In the genomic region with DNA sequence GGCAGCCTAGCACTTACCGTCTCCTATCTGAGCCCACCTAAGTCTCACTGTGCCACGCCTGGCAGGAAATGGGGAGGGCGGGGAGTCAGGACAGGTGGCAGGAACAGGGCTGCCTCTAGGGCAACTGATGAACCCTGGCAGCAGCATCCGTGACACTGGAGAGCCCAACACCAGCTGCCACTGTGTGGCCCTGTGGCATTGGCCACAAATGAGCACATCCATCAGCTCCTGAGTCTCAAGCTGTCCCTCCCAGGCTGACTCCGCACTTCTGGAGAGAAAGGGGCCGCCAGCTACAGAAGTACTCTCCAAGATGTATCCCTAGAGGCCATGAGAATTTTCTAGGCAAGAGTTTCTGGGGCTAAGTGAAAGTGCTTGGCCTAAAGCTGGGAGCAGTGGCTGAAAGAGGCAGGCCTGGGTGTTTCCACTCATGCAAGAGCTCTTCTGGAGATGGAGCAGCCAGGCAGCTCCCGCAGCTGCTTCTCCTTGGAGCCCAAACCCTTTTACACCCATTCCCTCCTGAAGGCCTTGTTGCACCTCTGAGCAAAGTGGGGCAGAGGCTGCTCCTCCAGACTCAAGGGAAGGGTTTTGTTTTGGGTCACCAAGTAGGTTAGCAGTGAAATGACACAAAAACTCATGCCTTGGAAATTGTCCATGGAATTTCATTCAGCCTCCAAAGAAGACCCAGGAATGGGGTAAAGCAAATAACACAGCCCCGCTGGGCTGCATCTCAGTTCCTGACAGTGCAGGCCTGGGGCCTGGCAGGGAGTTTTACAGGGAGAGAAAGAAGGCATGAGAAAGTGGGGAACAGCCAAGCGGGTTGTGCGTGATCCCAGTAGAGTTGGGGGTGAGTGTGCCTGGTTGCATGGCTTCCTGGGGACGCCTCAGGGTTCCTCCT, we compare ENCODE assay signal across 20 cellular contexts. TPM values are rescaled to one million over a fixed set of nuclear protein-coding genes. Genes with fewer than 3 reads are reported as not detected.
DNase-seq lines count a peak whose midpoint lies in the region; ATAC-seq and TF ChIP-seq lines count a peak whose summit lies in the region.
"Had no signal": no experiment of that assay in that cellular context is flagged by ENCODE, and none has a peak within 500 bp of the region (broad histone marks: within the 10 kb centered on the region; RNA-seq: fewer than 3 reads in every experiment).

No MANE protein-coding gene starts in this region.

- no peaks in the 10 kb centered on the region for H3K36me3 Mint-ChIP-seq in nephron (ENCODE audit: low read depth)

- H3K4me3 ChIP-seq in fibroblast of mammary gland (ENCODE audit: control insufficient read depth, low read depth, low read length) (no peak overlapping the region), aorta (ENCODE audit: low read length in 2 of 2) (no peak overlapping the region)
- H3K4me3 ChIP-seq: spleen had no signal

- H3K27me3 ChIP-seq in aorta (ENCODE audit: control insufficient read depth in 1 of 2, insufficient read depth in 2 of 2, low read length in 1 of 2): no peaks in the 10 kb centered on the region
- H3K27me3 ChIP-seq: neutrophil, spleen had no signal

- peaks cover 69% of the 10 kb centered on the region for H3K4me1 Mint-ChIP-seq in nephron

- no peaks in the 10 kb centered on the region for H3K9me3 Mint-ChIP-seq in nephron
- H3K9me3 Mint-ChIP-seq: activated T-cell treated with anti-CD3 and anti-CD28 coated beads, Interleukin-2, amount 50 U/mL, for 72 hours; stimulated activated naive CD8-positive, alpha-beta T cell treated with anti-CD3 and anti-CD28 coated beads, Interleukin-15, amount 100 ng/mL, for 72 hours had no signal

- no peaks in the 10 kb centered on the region for H3K4me1 ChIP-seq in aorta (ENCODE audit: control insufficient read depth in 1 of 2, insufficient read depth in 2 of 2, low read length in 2 of 2)

- H3K27ac ChIP-seq in aorta (ENCODE audit: low read depth in 1 of 2, low read length in 2 of 2): no peak overlapping the region
- H3K27ac ChIP-seq: neutrophil had no signal

- no peaks in the 10 kb centered on the region for H3K36me3 ChIP-seq in aorta (ENCODE audit: control insufficient read depth in 1 of 2, insufficient read depth in 2 of 2, low read length in 1 of 2)
- H3K36me3 ChIP-seq: neutrophil had no signal

- no peaks in the 10 kb centered on the region for H3K27me3 Mint-ChIP-seq in nephron (ENCODE audit: low read depth)
- H3K27me3 Mint-ChIP-seq: stimulated activated naive CD8-positive, alpha-beta T cell treated with anti-CD3 and anti-CD28 coated beads, Interleukin-15, amount 100 ng/mL, for 72 hours had no signal

- ATAC-seq in Right ventricle myocardium superior (ENCODE audit: poor library complexity): no peak
- peak; percentile 36 for ATAC-seq in aorta (ENCODE audit: low FRiP score)
- ATAC-seq: activated T-cell treated with anti-CD3 and anti-CD28 coated beads, Interleukin-2, amount 50 U/mL, for 72 hours; left lobe of liver; SK-N-SH treated with all-trans-retinoic acid at 6 μM for 48 hours; stimulated activated naive CD8-positive, alpha-beta T cell treated with anti-CD3 and anti-CD28 coated beads, Interleukin-15, amount 100 ng/mL, for 72 hours had no signal

- peak overlapping the region; percentile 53 to 92 (median 88) for H3K27ac Mint-ChIP-seq in nephron
- H3K27ac Mint-ChIP-seq: activated T-cell treated with anti-CD3 and anti-CD28 coated beads, Interleukin-2, amount 50 U/mL, for 72 hours had no signal

- TF ChIP-seq CTCF in fibroblast of mammary gland (conservative IDR thresholded peaks at IDR 0.05; ENCODE audit: control insufficient read depth, insufficient read depth, low read depth, low read length): no peak
- no peak for TF ChIP-seq CTCF in nephron (IDR thresholded peaks at IDR 0.05; ENCODE audit: unreplicated experiment in 3 of 3)

- intact Hi-C loops in Right ventricle myocardium superior (cut with DNase I) (no loop called here), cardiac septum (cut with DNase I) (loop anchor here (2.0 to 5.0 kb wide), 2 partner anchors 39 to 88 kb away; a partner anchor contains a TSS), aorta (cut with DNase I) (loop anchor here in 1 of 2 donors (5.0 kb wide), 1 partner anchor 208 kb away; no protein-coding TSS in a partner anchor)

- no peaks in the 10 kb centered on the region for H3K9me3 ChIP-seq in aorta (ENCODE audit: control insufficient read depth, low read length)
- H3K9me3 ChIP-seq: neutrophil, spleen had no signal

- 65 to 76% methylated on average over 11 of the region's 11 CpGs for WGBS in aorta, 2 donors

- H3K4me3 Mint-ChIP-seq in nephron: peak overlapping the region in 1 of 3 experiments; percentile 26
- H3K4me3 Mint-ChIP-seq: activated T-cell treated with anti-CD3 and anti-CD28 coated beads, Interleukin-2, amount 50 U/mL, for 72 hours; stimulated activated naive CD8-positive, alpha-beta T cell treated with anti-CD3 and anti-CD28 coated beads, Interleukin-15, amount 100 ng/mL, for 72 hours had no signal

- peak; percentile 60 for DNase-seq in Right ventricle myocardium superior
- no peak for DNase-seq in cardiac septum (ENCODE audit: low spot score)
- peak; percentile 41 for DNase-seq in fibroblast of mammary gland (ENCODE audit: low read depth)
- DNase-seq in aorta: no peak
- no peak for DNase-seq in activated CD4-positive, alpha-beta T cell treated with anti-CD3 and anti-CD28 coated beads for 4 hours
- DNase-seq in SIG-M5 treated with dmso at 0.1 percent for 504 hours (lab: John Stamatoyannopoulos, UW; ENCODE audit: unreplicated experiment): no peak
- DNase-seq in SKM-1 (lab: John Stamatoyannopoulos, UW; ENCODE audit: unreplicated experiment): no peak
- DNase-seq: activated CD4-positive, alpha-beta T cell treated with anti-CD3 and anti-CD28 coated beads, Interleukin-2, amount 50 U/mL, for 48 hours; activated T-cell treated with anti-CD3 and anti-CD28 coated beads, Interleukin-2, amount 50 U/mL, for 72 hours; erythroblast; GF-D8; Karpas-422; NCI-H345; OCI-M1; spleen; stimulated activated naive CD8-positive, alpha-beta T cell treated with anti-CD3 and anti-CD28 coated beads, Interleukin-15, amount 100 ng/mL, for 72 hours had no signal

RNA-seq across cellular contexts. Expression of a gene that starts 25.8 kb away (rescaled TPM):
- total RNA-seq in Right ventricle myocardium superior (16.2 TPM), cardiac septum (16.8 TPM), aorta (10 to 100 TPM; 15.3 to 17.7 TPM)
- polyA plus RNA-seq in aorta: 10 to 100 TPM in 1 of 2 donors, 1 to 10 TPM in 1; 4.5 to 23.8 TPM

Comparison
In these comparisons a context has a peak if more than half of its experiments do, and no peak if none do; other contexts are left out.
1. DNase-seq: peak in Right ventricle myocardium superior (single experiment) and fibroblast of mammary gland (single experiment); none in cardiac septum (single experiment), aorta (0 of 2), activated CD4-positive, alpha-beta T cell treated with anti-CD3 and anti-CD28 coated beads for 4 hours (0 of 2), SIG-M5 treated with dmso at 0.1 percent for 504 hours (single experiment) and SKM-1 (single experiment).